4 cellular contexts compared by ENCODE assay signal in the genomic region with DNA sequence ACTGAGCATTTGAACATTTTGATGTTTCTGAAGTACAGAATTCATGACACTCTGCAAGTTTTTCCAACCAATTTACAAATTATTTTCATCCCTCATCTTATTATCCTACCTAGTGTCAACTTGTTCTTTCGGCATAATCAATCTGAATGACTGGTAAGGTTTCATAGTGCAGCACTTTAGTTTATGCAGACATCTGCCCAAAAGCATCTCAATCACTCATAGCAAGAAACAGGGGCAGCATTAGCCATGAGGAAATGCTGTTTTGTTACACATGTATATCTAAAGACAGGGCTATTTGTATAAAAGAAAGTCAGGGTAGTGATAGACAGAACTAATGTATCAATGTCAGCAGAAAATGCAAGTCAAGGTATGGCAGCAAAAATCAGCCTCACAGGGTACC.
"Had no signal": no experiment of that assay in that cellular context is flagged by ENCODE, and none has a peak within 500 bp of the region (broad histone marks: within the 10 kb centered on the region; RNA-seq: fewer than 3 reads in every experiment).

No MANE protein-coding gene starts in this region.

- DNase-seq: IMR-90, KBM-7 had no signal

- H3K27ac ChIP-seq: HL-60 had no signal

- H3K4me3 ChIP-seq: K562 had no signal
